ENCODE assay signal across 15 cellular contexts in genomic region chr2:20201671-20202070, GRCh38. TPM values are rescaled to one million over a fixed set of nuclear protein-coding genes. Genes with fewer than 3 reads are reported as not detected.
A peak's percentile ranks its signal among the peaks of the same experiment; 100 is the strongest.
DNase-seq lines count a peak whose midpoint lies in the region; ATAC-seq, FAIRE-seq and TF ChIP-seq lines count a peak whose summit lies in the region.
"Had no signal": no experiment of that assay in that cellular context is flagged by ENCODE, and none has a peak within 500 bp of the region (broad histone marks: within the 10 kb centered on the region; RNA-seq: fewer than 3 reads in every experiment).

No MANE protein-coding gene starts in this region.

- no peak for TF ChIP-seq POLR2A in IMR-90 (IDR thresholded peaks at IDR 0.05; ENCODE audit: low read depth, low read length)
- TF ChIP-seq POLR2A in K562 (conservative IDR thresholded peaks at IDR 0.05) = no peak
- no peak for TF ChIP-seq POLR2A in HepG2 (IDR thresholded peaks at IDR 0.05; ENCODE audit: insufficient read depth in 1 of 2, low read depth in 2 of 2, low read length in 2 of 2)
- TF ChIP-seq POLR2A in tibial nerve (IDR thresholded peaks at IDR 0.05) = no peak

- H3K4me1 ChIP-seq in IMR-90 (ENCODE audit: control insufficient read depth, insufficient read depth, low read length) (no peaks in the 10 kb centered on the region), K562 (replicated peaks in 1 of 2; ENCODE audit: control insufficient read depth in 2 of 2, insufficient read depth in 2 of 2, low read length in 2 of 2) (peaks cover 0 to 8% of the 10 kb centered on the region in 2 experiments; a peak in 2 of 5 replicates), HepG2 (ENCODE audit: insufficient read depth, low read length) (peaks cover 48% of the 10 kb centered on the region), osteoblast (ENCODE audit: insufficient read depth, low read length) (no peaks in the 10 kb centered on the region), tibial nerve (no peaks in the 10 kb centered on the region)
- H3K4me1 ChIP-seq: BE2C had no signal

- H4K91ac ChIP-seq in IMR-90 (ENCODE audit: insufficient read depth, low read depth, low read length) = no peak overlapping the region

- no peak overlapping the region for H2BK20ac ChIP-seq in IMR-90 (ENCODE audit: low read depth, low read length)

- no peaks in the 10 kb centered on the region; the same call in 1 of the 2 replicates for H4K20me1 ChIP-seq in IMR-90 (ENCODE audit: insufficient read depth, low read length)
- 0 out of 2 replicates have a peak, but pooled peaks cover 9% of the 10 kb centered on the region for H4K20me1 ChIP-seq in K562 (replicated peaks; ENCODE audit: control insufficient read depth, insufficient read depth, low read length)
- no peaks in the 10 kb centered on the region for H4K20me1 ChIP-seq in HepG2 (ENCODE audit: insufficient read depth, low read length)
- no peaks in the 10 kb centered on the region for H4K20me1 ChIP-seq in osteoblast (ENCODE audit: insufficient read depth, low read length)

- H2AK5ac ChIP-seq in IMR-90 (ENCODE audit: low read depth, low read length) = no peak overlapping the region

- no peaks in the 10 kb centered on the region for H3K79me1 ChIP-seq in IMR-90 (ENCODE audit: low read depth in 1 of 2, low read length in 2 of 2)

- no peak overlapping the region for H2AFZ ChIP-seq in IMR-90 (replicated peaks; ENCODE audit: low read length, poor library complexity)
- H2AFZ ChIP-seq in K562 (ENCODE audit: low read depth, low read length) = no peak overlapping the region
- H2AFZ ChIP-seq in HepG2 (ENCODE audit: low read length) = no peak overlapping the region
- H2AFZ ChIP-seq in osteoblast (ENCODE audit: low read length) = no peak overlapping the region
- H2AFZ ChIP-seq: GM23338 had no signal

- H3K56ac ChIP-seq in IMR-90 (ENCODE audit: extremely low read depth, insufficient read depth, low read length) = no peak overlapping the region

- peaks cover 32% of the 10 kb centered on the region for H3K36me3 Mint-ChIP-seq in Calu3 (ENCODE audit: insufficient read depth, unreplicated experiment)
- H3K36me3 Mint-ChIP-seq: CD4-positive, alpha-beta memory T cell had no signal

- in situ Hi-C loops in IMR-90 (cut with MboI; ENCODE audit: low sequenced_read_pairs) (no loop called here), K562 (cut with MboI) (no loop called here), HepG2 (cut with HindIII; ENCODE audit: extremely low pct_ligation_motif_present, low pct_unique_long_range_greater_than_20kb) (no loop called here)

- BruUV-seq in Calu3 (replicated peaks; lab: Mats Ljungman, UMichigan) (TSS peak; percentile 77), IMR-90 (replicated peaks; lab: Mats Ljungman, UMichigan) (TSS peak; percentile 86), K562 (replicated peaks; lab: Mats Ljungman, UMichigan) (no TSS peak), HepG2 (replicated peaks; lab: Mats Ljungman, UMichigan) (TSS peak; percentile 84)

- DNase-seq in Calu3 (no peak), IMR-90 (no peak), K562 (ENCODE audit: extremely low read depth in 1 of 4, low spot score in 3 of 4) (no peak), HepG2 (ENCODE audit: low spot score) (no peak), D721Med (ENCODE audit: insufficient read length, low spot score) (no peak), osteoblast (ENCODE audit: insufficient read length, low spot score, missing footprints) (no peak), tibial nerve (ENCODE audit: low spot score in 2 of 2) (no peak)
- DNase-seq: BE2C; CD4-positive, alpha-beta memory T cell; DMS53; H7 had no signal

- no peak overlapping the region for H3K4me3 Mint-ChIP-seq in Calu3 (ENCODE audit: low read depth, unreplicated experiment)
- H3K4me3 Mint-ChIP-seq: CD4-positive, alpha-beta memory T cell; GM23338 had no signal

- H3K23ac ChIP-seq in IMR-90 (ENCODE audit: low read depth, low read length) = no peak overlapping the region

- H3K4ac ChIP-seq in IMR-90 (ENCODE audit: low read depth, low read length) = no peak overlapping the region

- H3K27me3 ChIP-seq in IMR-90 (ENCODE audit: control insufficient read depth, insufficient read depth, low read length) (no peaks in the 10 kb centered on the region; the same call in 1 of the 2 replicates), K562 (ENCODE audit: control insufficient read depth in 2 of 2, insufficient read depth in 2 of 2, low read length in 2 of 2) (peaks cover 17 to 56% of the 10 kb centered on the region in 2 experiments; a peak in 4 of 5 replicates), HepG2 (ENCODE audit: control insufficient read depth in 1 of 2, insufficient read depth in 2 of 2, low read length in 2 of 2) (no peaks in the 10 kb centered on the region), osteoblast (ENCODE audit: insufficient read depth, low read length) (no peaks in the 10 kb centered on the region), tibial nerve (no peaks in the 10 kb centered on the region)
- H3K27me3 ChIP-seq: BE2C had no signal

- H3K4me2 ChIP-seq in IMR-90 (ENCODE audit: low read depth, low read length) = no peak overlapping the region
- H3K4me2 ChIP-seq in K562 (ENCODE audit: insufficient read depth, low read length) = no peak overlapping the region
- H3K4me2 ChIP-seq in HepG2 (ENCODE audit: low read depth, low read length) = no peak overlapping the region
- H3K4me2 ChIP-seq in osteoblast (ENCODE audit: insufficient read depth, low read length) = no peak overlapping the region
- H3K4me2 ChIP-seq: A549, GM23338 had no signal

- no peak overlapping the region for H3K18ac ChIP-seq in IMR-90 (ENCODE audit: low read depth, low read length)

- H3K9me1 ChIP-seq in IMR-90 (ENCODE audit: insufficient read depth, low read length) (no peaks in the 10 kb centered on the region), K562 (ENCODE audit: control insufficient read depth, insufficient read depth, low read length) (no peaks in the 10 kb centered on the region)

- no peak overlapping the region for H3K27ac ChIP-seq in IMR-90 (ENCODE audit: insufficient read depth, low read length)
- no peak overlapping the region for H3K27ac ChIP-seq in K562 (ENCODE audit: extremely low read depth, low read depth, low read length)
- no peak overlapping the region for H3K27ac ChIP-seq in HepG2 (ENCODE audit: extremely low read length, insufficient read depth, low read length)
- H3K27ac ChIP-seq in osteoblast (ENCODE audit: low read depth, low read length) = no peak overlapping the region
- no peak overlapping the region for H3K27ac ChIP-seq in tibial nerve
- H3K27ac ChIP-seq: A549, C4-2B had no signal

- dilution Hi-C loops in IMR-90 (cut with HindIII; ENCODE audit: low sequenced_read_pairs, unreplicated experiment) = no loop called here

- no peak overlapping the region for H2BK15ac ChIP-seq in IMR-90 (ENCODE audit: low read depth, low read length)

- peaks cover 4% of the 10 kb centered on the region for H3K36me3 ChIP-seq in IMR-90 (ENCODE audit: control insufficient read depth, insufficient read depth, low read length)
- H3K36me3 ChIP-seq in K562 (ENCODE audit: control insufficient read depth, insufficient read depth, low read length) = no peaks in the 10 kb centered on the region
- peaks cover 22 to 34% of the 10 kb centered on the region in 2 experiments for H3K36me3 ChIP-seq in HepG2 (replicated peaks in 1 of 2; ENCODE audit: control insufficient read depth in 1 of 2, insufficient read depth in 2 of 2, low read length in 2 of 2)
- H3K36me3 ChIP-seq in osteoblast (ENCODE audit: insufficient read depth, low read length) = no peaks in the 10 kb centered on the region
- no peaks in the 10 kb centered on the region for H3K36me3 ChIP-seq in tibial nerve

- peaks cover 37% of the 10 kb centered on the region for H3K4me1 Mint-ChIP-seq in Calu3 (ENCODE audit: low read depth, unreplicated experiment)

- H3K14ac ChIP-seq in IMR-90 (replicated peaks; ENCODE audit: low read depth, low read length) = no peak overlapping the region

- no peaks in the 10 kb centered on the region for H3K27me3 Mint-ChIP-seq in Calu3 (ENCODE audit: unreplicated experiment)

- no peak for TF ChIP-seq EP300 in K562 (IDR thresholded peaks at IDR 0.05; ENCODE audit: low read length)
- no peak for TF ChIP-seq EP300 in HepG2 (IDR thresholded peaks at IDR 0.05; ENCODE audit: low read depth in 2 of 2, low read length in 2 of 2)
- no peak for TF ChIP-seq EP300 in HepG2 (CRISPR knock-in tag; IDR thresholded peaks at IDR 0.05; ENCODE audit: borderline replicate concordance)
- TF ChIP-seq EP300 in tibial nerve (IDR thresholded peaks at IDR 0.05) = no peak

- ATAC-seq in IMR-90 (ENCODE audit: low read depth) (no peak), K562 (peak; percentile 20; the same call in 2 of the 3 replicates), HepG2 (no peak)
- ATAC-seq: A549, GM12878, GM23338 had no signal

- H3K27ac Mint-ChIP-seq in Calu3 (ENCODE audit: unreplicated experiment) = no peak overlapping the region
- H3K27ac Mint-ChIP-seq: GM23338 had no signal

- H2AK9ac ChIP-seq in IMR-90 (replicated peaks; ENCODE audit: low read depth, low read length, poor library complexity) = no peak overlapping the region

- no peaks in the 10 kb centered on the region for H3K9me3 ChIP-seq in IMR-90 (ENCODE audit: control insufficient read depth, insufficient read depth, low read length)
- no peaks in the 10 kb centered on the region for H3K9me3 ChIP-seq in K562 (replicated peaks; ENCODE audit: control insufficient read depth, insufficient read depth, low read depth, low read length)
- H3K9me3 ChIP-seq in HepG2 (ENCODE audit: low read length) = no peaks in the 10 kb centered on the region
- H3K9me3 ChIP-seq in osteoblast (ENCODE audit: low read depth, low read length) = no peaks in the 10 kb centered on the region
- H3K9me3 ChIP-seq in tibial nerve = no peaks in the 10 kb centered on the region
- H3K9me3 ChIP-seq: A549, BE2C had no signal

- H2BK5ac ChIP-seq in IMR-90 (ENCODE audit: low read depth, low read length, poor library complexity, severe bottlenecking) = no peak overlapping the region

- no peak overlapping the region for H4K5ac ChIP-seq in IMR-90 (ENCODE audit: low read depth, low read length)

- H2BK120ac ChIP-seq in IMR-90 (ENCODE audit: low read depth, low read length) = no peak overlapping the region

- no peak for TF ChIP-seq CTCF in Calu3 (IDR thresholded peaks at IDR 0.05; ENCODE audit: unreplicated experiment)
- no peak for TF ChIP-seq CTCF in IMR-90 (conservative IDR thresholded peaks at IDR 0.05; ENCODE audit: low read depth, low read length)
- TF ChIP-seq CTCF in K562 (IDR thresholded peaks at IDR 0.05 in 2 of 3, conservative IDR thresholded peaks at IDR 0.05 in 1 of 3; ENCODE audit: insufficient read depth in 2 of 3, low read depth in 1 of 3, low read length in 3 of 3) = no peak
- TF ChIP-seq CTCF in HepG2 (CRISPR knock-in tag; IDR thresholded peaks at IDR 0.05) = no peak
- no peak for TF ChIP-seq CTCF in D721Med (IDR thresholded peaks at IDR 0.05; ENCODE audit: insufficient read depth, missing control alignments)
- TF ChIP-seq CTCF in osteoblast (IDR thresholded peaks at IDR 0.05; ENCODE audit: extremely low read depth, low read depth, low read length) = no peak
- no peak for TF ChIP-seq CTCF in tibial nerve (IDR thresholded peaks at IDR 0.05)

- WGBS in IMR-90 (ENCODE audit: extremely low coverage in 2 of 2, insufficient read length in 1 of 2), 2 experiments = 94% methylated on average over 6 of the region's 17 CpGs; no CpG with 5 or more reads in 1 of the 2 experiments
- 14% methylated on average over 12 of the region's 17 CpGs for whole genome bisulfite sequencing in K562 (ENCODE audit: insufficient coverage, low coverage, missing lambda C conversion rate)
- 97% methylated on average over 15 of the region's 17 CpGs for WGBS in HepG2 (ENCODE audit: low lambda C conversion rate)
- WGBS in tibial nerve, 2 donors = 81 to 90% methylated on average over 16 to 17 of the region's 17 CpGs

- H3K4me3 ChIP-seq in IMR-90 (ENCODE audit: insufficient read depth, low read depth, low read length) = no peak overlapping the region
- no peak overlapping the region for H3K4me3 ChIP-seq in K562
- H3K4me3 ChIP-seq in HepG2 (replicated peaks in 1 of 3; ENCODE audit: insufficient read depth in 1 of 3, low read depth in 2 of 3, low read length in 3 of 3) = no peak overlapping the region
- no peak overlapping the region for H3K4me3 ChIP-seq in osteoblast (ENCODE audit: insufficient read depth, low read length)
- no peak overlapping the region for H3K4me3 ChIP-seq in tibial nerve
- H3K4me3 ChIP-seq: A549, GM12878, GM23338 had no signal

- H3K9ac ChIP-seq in IMR-90 (ENCODE audit: low read depth, low read length) (no peak overlapping the region), K562 (ENCODE audit: insufficient read depth in 1 of 2, low read depth in 2 of 2, low read length in 2 of 2) (no peak overlapping the region), HepG2 (ENCODE audit: insufficient read depth, low read depth, low read length) (no peak overlapping the region)

- H3K9me3 Mint-ChIP-seq in Calu3 (ENCODE audit: low read depth, unreplicated experiment) = no peaks in the 10 kb centered on the region
- H3K9me3 Mint-ChIP-seq: CD4-positive, alpha-beta memory T cell; GM23338 had no signal

- POLR2A ChIA-PET in IMR-90 (lab: Charles Lee; ENCODE audit: unreplicated experiment) (no interaction called here), K562 (lab: Yijun Ruan, JAX) (interaction anchor here (0.7 to 1.4 kb wide), 3 partner anchors 9 to 17 kb away, joined by 3 to 5 read pairs (median 5); no protein-coding TSS in a partner anchor), HepG2 (lab: Yijun Ruan, JAX) (no interaction called here)

- TF ChIP-seq RAD21 in IMR-90 (IDR thresholded peaks at IDR 0.05; ENCODE audit: low read length) = no peak
- no peak for TF ChIP-seq RAD21 in K562 (CRISPR knock-in tag; conservative IDR thresholded peaks at IDR 0.05 in 1 of 2, IDR thresholded peaks at IDR 0.05 in 1 of 2)
- TF ChIP-seq RAD21 in HepG2 (CRISPR knock-in tag; IDR thresholded peaks at IDR 0.05) = no peak

- no peak overlapping the region for H4K8ac ChIP-seq in IMR-90 (ENCODE audit: low read depth in 2 of 2, low read length in 2 of 2)

- intact Hi-C loops in Calu3 (cut with micrococcal nuclease; ENCODE audit: unreplicated experiment) = no loop called here
- intact Hi-C loops in IMR-90 (cut with micrococcal nuclease) = no loop called here
- intact Hi-C loops in K562 (cut with micrococcal nuclease) = no loop called here
- intact Hi-C loops in HepG2 (cut with micrococcal nuclease; ENCODE audit: unreplicated experiment) = no loop called here

- no peaks in the 10 kb centered on the region for H3K79me2 ChIP-seq in K562 (ENCODE audit: control insufficient read depth, insufficient read depth, low read length)
- H3K79me2 ChIP-seq in HepG2 (ENCODE audit: insufficient read depth, low read length) = peaks cover 3% of the 10 kb centered on the region
- no peaks in the 10 kb centered on the region for H3K79me2 ChIP-seq in osteoblast (ENCODE audit: insufficient read depth, low read length)

- CTCF ChIA-PET in Calu3 (lab: Charles Lee) (no interaction called here), IMR-90 (lab: Yijun Ruan, JAX) (no interaction called here), K562 (lab: Yijun Ruan, JAX; ENCODE audit: low intra/inter-chr PET ratio) (interaction anchor here (0.6 kb wide), 1 partner anchor 25 kb away, joined by 7 read pairs; no protein-coding TSS in a partner anchor), HepG2 (lab: Yijun Ruan, JAX; ENCODE audit: low intra/inter-chr PET ratio, low total read pairs) (no interaction called here)

- FAIRE-seq in K562 (lab: Jason Lieb, UNC) (no peak), HepG2 (lab: Jason Lieb, UNC) (no peak), D721Med (lab: Jason Lieb, UNC) (no peak)
- FAIRE-seq: A549, GM12878 had no signal

RNA-seq across cellular contexts. Expression of gene SDC1, which starts 23.3 kb away (rescaled TPM):
- 118 and 136 TPM in 2 replicates for total RNA-seq in Calu3 (2022)
- total RNA-seq in IMR-90 (2012; rRNA removed) = 22.0 and 23.6 TPM in 2 replicates
- 28.3 and 38.8 TPM in 2 replicates for polyA plus RNA-seq in IMR-90 (2012; rRNA removed)
- polyA plus RNA-seq in IMR-90 (2012; cell fraction: cytosol; rRNA removed) = 21.6 and 39.0 TPM in 2 replicates
- 9.4 and 21.6 TPM in 2 replicates for polyA plus RNA-seq in IMR-90 (2012; cell fraction: nucleus; rRNA removed; ENCODE audit: low replicate concordance)
- total RNA-seq in K562 (2011; cell fraction: chromatin; rRNA removed; ENCODE audit: low replicate concordance) = 0.28 and 0.90 TPM in 2 replicates
- total RNA-seq in K562 (2011; cell fraction: nucleolus; rRNA removed) = 0.39 and 1.3 TPM in 2 replicates
- total RNA-seq in K562 (2011; cell fraction: nucleoplasm; rRNA removed) = 0.37 and 0.46 TPM in 2 replicates
- total RNA-seq in K562 (2014; rRNA removed) = 1.5 and 1.7 TPM in 2 replicates
- total RNA-seq in K562 (2014; rRNA removed; fragmentation: Illumina TruSeq; extraction: Trizol) = 0.35 and 0.40 TPM in 2 replicates
- total RNA-seq in K562 (2015; rRNA removed; fragmentation: Illumina TruSeq; extraction: Trizol) = 1.4 and 1.6 TPM in 2 replicates
- 2.7 TPM in 2 replicates for total RNA-seq in K562 (2021)
- polyA plus RNA-seq in K562 (2011; rRNA removed) = 0.39 and 2.7 TPM in 2 replicates
- 2.3 and 2.9 TPM in 2 replicates for polyA plus RNA-seq in K562 (2011; cell fraction: cytosol; rRNA removed)
- polyA plus RNA-seq in K562 (2011; cell fraction: nucleus; rRNA removed) = 0.34 and 2.7 TPM in 2 replicates
- 0.86 and 0.90 TPM in 2 replicates for polyA plus RNA-seq in K562 (2012)
- 0.49 and 1.2 TPM in 2 replicates for polyA plus RNA-seq in K562 (2014; fragmentation: Illumina TruSeq; extraction: Trizol)
- polyA plus RNA-seq in K562 (2014; fragmentation: Nextera tagmentation; extraction: Ambion mirVana) = under 1 TPM; 0.06 to 0.14 TPM
- 1.1 and 1.8 TPM in 2 replicates for polyA plus RNA-seq in K562 (2014; rRNA removed)
- 0.39 and 1.3 TPM in 2 replicates for polyA minus RNA-seq in K562 (2011; rRNA and poly(A)+ RNA removed)
- 0.57 and 3.1 TPM in 2 replicates for polyA minus RNA-seq in K562 (2011; cell fraction: cytosol; rRNA and poly(A)+ RNA removed)
- polyA minus RNA-seq in K562 (2011; cell fraction: nucleus; rRNA and poly(A)+ RNA removed) = 0.13 and 0.56 TPM in 2 replicates
- total RNA-seq in HepG2 (2016; rRNA removed; fragmentation: Illumina TruSeq; extraction: Trizol) = 47.5 and 119 TPM in 2 replicates
- 9.3 and 11.1 TPM in 2 replicates for total RNA-seq in HepG2 (2016; cell fraction: cytosol; rRNA removed; fragmentation: Illumina TruSeq; extraction: Trizol; ENCODE audit: low read depth)
- total RNA-seq in HepG2 (2016; cell fraction: insoluble cytoplasmic fraction; rRNA removed; fragmentation: Illumina TruSeq; extraction: Trizol) = 45.4 and 119 TPM in 2 replicates
- 27.4 and 30.5 TPM in 2 replicates for total RNA-seq in HepG2 (2016; cell fraction: membrane; rRNA removed; fragmentation: Illumina TruSeq; extraction: Trizol)
- 90.3 and 111 TPM in 2 replicates for total RNA-seq in HepG2 (2016; cell fraction: nucleus; rRNA removed; fragmentation: Illumina TruSeq; extraction: Trizol)
- 108 and 113 TPM in 2 replicates for polyA plus RNA-seq in HepG2 (2011; rRNA removed)
- polyA plus RNA-seq in HepG2 (2011; cell fraction: cytosol; rRNA removed) = 78.7 and 130 TPM in 2 replicates
- polyA plus RNA-seq in HepG2 (2011; cell fraction: nucleus; rRNA removed) = 66.7 and 76.2 TPM in 2 replicates
- polyA plus RNA-seq in HepG2 (2012) = 44.8 and 48.6 TPM in 2 replicates
- 8.7 TPM in 2 replicates for polyA plus RNA-seq in HepG2 (2016; cell fraction: cytosol; fragmentation: Illumina TruSeq; extraction: Trizol; ENCODE audit: low read depth)
- 49.7 and 54.3 TPM in 2 replicates for polyA plus RNA-seq in HepG2 (2016; cell fraction: insoluble cytoplasmic fraction; fragmentation: Illumina TruSeq; extraction: Trizol; ENCODE audit: low read depth)
- 17.8 and 18.0 TPM in 2 replicates for polyA plus RNA-seq in HepG2 (2016; cell fraction: membrane; fragmentation: Illumina TruSeq; extraction: Trizol; ENCODE audit: low read depth)
- 156 and 173 TPM in 2 replicates for polyA plus RNA-seq in HepG2 (2016; cell fraction: nucleus; fragmentation: Illumina TruSeq; extraction: Trizol; ENCODE audit: insufficient read depth, low read depth)
- polyA minus RNA-seq in HepG2 (2011; rRNA and poly(A)+ RNA removed; ENCODE audit: low replicate concordance) = 13.0 and 159 TPM in 2 replicates
- 69.2 and 73.2 TPM in 2 replicates for polyA minus RNA-seq in HepG2 (2011; cell fraction: cytosol; rRNA and poly(A)+ RNA removed)
- 14.8 and 16.3 TPM in 2 replicates for polyA minus RNA-seq in HepG2 (2011; cell fraction: nucleus; rRNA and poly(A)+ RNA removed)
- total RNA-seq in osteoblast = 7.6 and 11.8 TPM in 2 replicates
- 1 to 10 TPM in 2 of 4 donors, under 1 TPM in 2; 0.78 to 2.8 (median 1.7) TPM for total RNA-seq in tibial nerve
- polyA plus RNA-seq: CD4-positive, alpha-beta memory T cell had no signal
